Comparison of ENCODE assay signal across 11 cellular contexts in the genomic region with DNA sequence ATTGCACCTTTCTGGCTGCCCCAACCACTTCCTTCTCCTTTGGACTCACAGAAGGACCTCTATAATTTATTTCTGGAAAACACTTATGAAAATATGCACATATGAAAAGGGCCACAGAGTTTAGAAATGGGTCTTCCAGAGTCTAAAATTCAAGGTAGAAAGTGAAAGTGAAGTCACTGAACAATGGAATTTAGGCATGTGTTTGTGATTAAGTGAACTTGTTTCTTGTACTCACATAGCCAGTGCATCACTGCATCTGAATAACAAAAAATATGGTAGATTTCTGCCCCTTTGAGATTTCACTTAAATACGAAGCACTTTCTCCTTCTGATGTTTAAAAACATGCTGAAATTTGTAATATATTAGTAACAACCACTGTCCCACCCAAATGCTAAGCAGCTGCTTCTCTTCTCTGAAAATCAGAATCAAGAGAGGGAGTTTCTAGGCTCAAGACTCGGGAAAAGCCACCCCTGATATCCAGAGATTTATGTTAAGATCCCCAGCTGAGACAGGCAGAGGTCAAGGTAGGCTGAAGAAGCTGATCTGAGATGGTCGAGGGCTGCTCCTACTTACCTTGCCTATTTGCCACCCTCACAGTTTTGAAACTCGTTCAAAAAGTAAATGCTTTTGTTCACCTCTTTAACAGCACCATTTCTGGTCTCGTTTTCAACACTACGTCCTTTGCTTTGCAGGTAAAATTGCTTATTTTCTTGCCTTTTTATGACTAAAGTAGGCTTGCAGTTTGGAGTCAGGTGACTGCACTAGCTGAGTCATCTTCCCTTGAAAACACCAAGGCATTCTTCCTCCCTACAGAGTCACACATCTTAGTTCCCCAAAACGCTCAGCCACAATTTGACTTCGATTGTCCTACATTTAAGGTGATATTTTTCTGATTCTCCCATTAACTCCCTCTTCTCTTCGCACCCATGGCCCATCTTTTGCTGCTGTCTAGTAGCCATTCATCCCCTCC. TPM values are rescaled to one million over a fixed set of nuclear protein-coding genes. Genes with fewer than 3 reads are reported as not detected.
DNase-seq lines count a peak whose midpoint lies in the region; ATAC-seq lines count a peak whose summit lies in the region.
"Had no signal": no experiment of that assay in that cellular context is flagged by ENCODE, and none has a peak within 500 bp of the region (broad histone marks: within the 10 kb centered on the region; RNA-seq: fewer than 3 reads in every experiment).

A gene (minus strand): TSS at position 694 of the 970 bp plus-strand sequence. CDS start 17,338 bp downstream, outside the sequence.

- CTCF ChIA-PET in activated naive CD4-positive, alpha-beta T cell treated with anti-CD3 and anti-CD28 coated beads for 36 hours (lab: Charles Lee): no interaction called here

- H3K9me3 Mint-ChIP-seq in activated naive CD4-positive, alpha-beta T cell treated with anti-CD3 and anti-CD28 coated beads for 36 hours: no peaks in the 10 kb centered on the region
- peaks cover 4 to 10% of the 10 kb centered on the region in 2 donors for H3K9me3 Mint-ChIP-seq in activated naive CD4-positive, alpha-beta T cell treated with anti-CD3 and anti-CD28 coated beads, Interleukin-2, amount 50 U/mL, for 72 hours

- ATAC-seq in activated naive CD4-positive, alpha-beta T cell treated with anti-CD3 and anti-CD28 coated beads, Interleukin-2, amount 50 U/mL, for 72 hours: peak; percentile 75 to 85
- ATAC-seq in HG02973 (IDR thresholded peaks at IDR 0.05; ENCODE audit: unreplicated experiment): no peak

- H3K9me3 ChIP-seq in Karpas-422 (ENCODE audit: low read length) (no peaks in the 10 kb centered on the region), skeletal muscle tissue (ENCODE audit: control insufficient read depth in 3 of 3, low read length in 3 of 3) (no peaks in the 10 kb centered on the region)

- H3K9me2 ChIP-seq in Karpas-422 (replicated peaks; ENCODE audit: insufficient read depth, low read length): no peaks in the 10 kb centered on the region

- H2AFZ ChIP-seq in Karpas-422 (ENCODE audit: low read length): peak within 1 kb of the TSS; percentile 82

- no peaks in the 10 kb centered on the region for H3K36me3 ChIP-seq in Karpas-422 (ENCODE audit: insufficient read depth, low read length)
- no peaks in the 10 kb centered on the region for H3K36me3 ChIP-seq in skeletal muscle tissue (ENCODE audit: control insufficient read depth in 3 of 3, insufficient read depth in 3 of 3, low read length in 3 of 3)

- H3K4me1 ChIP-seq in Karpas-422 (ENCODE audit: low read length) (peaks cover 22% of the 10 kb centered on the region), skeletal muscle tissue (ENCODE audit: control insufficient read depth in 3 of 3, insufficient read depth in 3 of 3, low read length in 3 of 3) (peaks cover 0 to 5% (median 5%) of the 10 kb centered on the region in 3 donors)

- H3K79me2 ChIP-seq in Karpas-422 (ENCODE audit: low read length): no peaks in the 10 kb centered on the region

- peaks cover 19% of the 10 kb centered on the region for H3K4me1 Mint-ChIP-seq in activated naive CD4-positive, alpha-beta T cell treated with anti-CD3 and anti-CD28 coated beads for 36 hours (ENCODE audit: low read depth)

- H3K4me3 ChIP-seq in Karpas-422 (ENCODE audit: low read length) (peak within 1 kb of the TSS; percentile 41), skeletal muscle tissue (ENCODE audit: low read length in 3 of 3) (peak within 1 kb of the TSS; percentile 2 to 48 (median 37))

- peak within 1 kb of the TSS; percentile 38 for H3K4me3 Mint-ChIP-seq in activated naive CD4-positive, alpha-beta T cell treated with anti-CD3 and anti-CD28 coated beads for 36 hours

- H3K36me3 Mint-ChIP-seq in activated naive CD4-positive, alpha-beta T cell treated with anti-CD3 and anti-CD28 coated beads for 36 hours (ENCODE audit: low read depth): no peaks in the 10 kb centered on the region
- H3K36me3 Mint-ChIP-seq in activated naive CD4-positive, alpha-beta T cell treated with anti-CD3 and anti-CD28 coated beads, Interleukin-2, amount 50 U/mL, for 72 hours: peaks cover 0 to 11% of the 10 kb centered on the region in 2 donors

- no peaks in the 10 kb centered on the region for H4K20me1 ChIP-seq in Karpas-422 (ENCODE audit: insufficient read depth, low read depth, low read length)

- peak within 1 kb of the TSS; percentile 54 for H3K27ac Mint-ChIP-seq in activated naive CD4-positive, alpha-beta T cell treated with anti-CD3 and anti-CD28 coated beads for 36 hours
- peak within 1 kb of the TSS; percentile 83 to 87 for H3K27ac Mint-ChIP-seq in activated naive CD4-positive, alpha-beta T cell treated with anti-CD3 and anti-CD28 coated beads, Interleukin-2, amount 50 U/mL, for 72 hours

- H3K27ac ChIP-seq in Karpas-422 (ENCODE audit: low read length) (0 out of 2 replicates have a peak within 1 kb of the TSS, but pooled peaks have one; percentile 3), skeletal muscle tissue (ENCODE audit: low read depth, low read length) (no peak within 1 kb of the TSS)

- peak; percentile 58 for DNase-seq in activated naive CD4-positive, alpha-beta T cell treated with anti-CD3 and anti-CD28 coated beads for 36 hours
- DNase-seq in activated naive CD4-positive, alpha-beta T cell (lab: John Stamatoyannopoulos, UW): no peak
- peak; percentile 73 for DNase-seq in Karpas-422
- DNase-seq in activated naive CD4-positive, alpha-beta T cell treated with anti-CD3 and anti-CD28 coated beads, Interleukin-2, amount 50 U/mL, for 72 hours (ENCODE audit: low spot score in 2 of 2): peak in 1 of 2 donors; percentile 7
- no peak for DNase-seq in NCI-H1694 treated with DMSO at 0.1 percent for 48 hours (lab: John Stamatoyannopoulos, UW)
- no peak for DNase-seq in activated CD4-positive, CD25-positive, alpha-beta regulatory T cell (lab: John Stamatoyannopoulos, UW)
- DNase-seq: DMS53, NCI-H2227 treated with DMSO at 0.1 percent for 48 hours had no signal

- peak within 1 kb of the TSS; percentile 66 for H3K4me2 ChIP-seq in Karpas-422 (ENCODE audit: low read depth, low read length, poor library complexity, severe bottlenecking)

- intact Hi-C loops in activated naive CD4-positive, alpha-beta T cell treated with anti-CD3 and anti-CD28 coated beads for 36 hours (cut with micrococcal nuclease): loop anchor here (10.0 kb wide), 1 partner anchor 210 kb away; no protein-coding TSS in a partner anchor

- H3K27me3 ChIP-seq in Karpas-422 (ENCODE audit: low read length) (no peaks in the 10 kb centered on the region), skeletal muscle tissue (ENCODE audit: control insufficient read depth in 3 of 3, insufficient read depth in 3 of 3, low read length in 3 of 3) (no peaks in the 10 kb centered on the region)

- H3K9ac ChIP-seq in Karpas-422 (ENCODE audit: low read length) (peak within 1 kb of the TSS; percentile 44), skeletal muscle tissue (ENCODE audit: low read depth in 1 of 3, low read length in 3 of 3) (no peak within 1 kb of the TSS)

- no peaks in the 10 kb centered on the region for H3K27me3 Mint-ChIP-seq in activated naive CD4-positive, alpha-beta T cell treated with anti-CD3 and anti-CD28 coated beads for 36 hours (ENCODE audit: low read depth)

RNA-seq across cellular contexts. Expression of the gene that starts here (rescaled TPM):
- not detected for total RNA-seq in activated naive CD4-positive, alpha-beta T cell treated with anti-CD3 and anti-CD28 coated beads for 36 hours
- total RNA-seq in Karpas-422 (2014; rRNA removed; shearing (Covaris generic); ENCODE audit: low replicate concordance): not detected in 2 replicates
- total RNA-seq in activated naive CD4-positive, alpha-beta T cell treated with anti-CD3 and anti-CD28 coated beads, Interleukin-2, amount 50 U/mL, for 72 hours: under 1 TPM in 1 of 2 donors, not detected in 1; 0.14 TPM
- not detected for total RNA-seq in skeletal muscle tissue
- total RNA-seq: pulmonary artery endothelial cell had no signal

Comparison
In these comparisons a context has a peak if more than half of its experiments do, and no peak if none do; other contexts are left out.
1. Peak in DNase-seq in activated naive CD4-positive, alpha-beta T cell treated with anti-CD3 and anti-CD28 coated beads for 36 hours; RNA of the gene not detected or under 1 TPM.
2. Peak in DNase-seq, H3K4me3 ChIP-seq, H3K27ac ChIP-seq, H3K9ac ChIP-seq and H3K4me2 ChIP-seq in Karpas-422; RNA of the gene not detected or under 1 TPM.
3. Peak in ATAC-seq in activated naive CD4-positive, alpha-beta T cell treated with anti-CD3 and anti-CD28 coated beads, Interleukin-2, amount 50 U/mL, for 72 hours; RNA of the gene not detected or under 1 TPM.